10 cellular contexts compared by ENCODE assay signal in the genomic region with DNA sequence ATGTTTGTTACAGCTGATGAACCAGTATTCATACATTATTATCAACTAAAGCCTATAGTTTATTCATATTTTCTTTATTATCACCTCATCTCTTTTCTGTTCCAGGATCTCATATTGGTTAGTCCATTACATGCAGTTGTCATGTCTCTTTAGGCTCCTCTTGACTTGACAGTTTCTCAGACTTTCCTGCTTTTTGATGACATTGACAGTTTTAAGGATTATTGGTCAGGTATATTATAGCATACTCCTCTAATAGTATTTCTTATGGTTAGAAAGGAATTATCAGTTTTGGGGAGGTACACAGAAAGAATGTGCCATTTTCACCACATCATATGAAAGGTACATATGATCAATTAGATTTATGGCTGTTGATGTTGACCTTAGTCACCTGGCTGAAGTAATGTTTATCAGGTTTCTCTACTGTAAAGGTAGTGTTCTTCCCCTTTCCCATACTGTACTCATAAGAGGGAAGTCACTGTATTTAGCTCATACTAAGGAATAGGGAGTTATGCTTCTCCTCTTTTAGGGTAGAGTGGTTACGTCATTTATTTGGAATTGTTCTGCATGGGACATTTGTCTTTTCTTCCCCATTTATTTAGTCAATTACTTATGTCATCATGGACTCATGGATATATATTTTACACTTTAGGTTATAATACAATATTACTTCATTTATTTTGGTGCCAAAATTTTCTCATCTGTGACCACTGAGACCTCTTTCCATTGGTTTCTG. TPM values are rescaled to one million over a fixed set of nuclear protein-coding genes. Genes with fewer than 3 reads are reported as not detected.
"Had no signal": no experiment of that assay in that cellular context is flagged by ENCODE, and none has a peak within 500 bp of the region (broad histone marks: within the 10 kb centered on the region; RNA-seq: fewer than 3 reads in every experiment).

No MANE protein-coding gene starts in this region.

- H2AFZ ChIP-seq: GM23248 had no signal

- H3K4me3 ChIP-seq: GM23248, HAP-1 had no signal

- H3K27ac ChIP-seq: GM23248 had no signal

- H3K9me3 ChIP-seq: HAP-1 had no signal

- DNase-seq: GM23248, GOT3, H7, HFFc6, Kasumi-1, KG1 had no signal

- H3K4me1 ChIP-seq: HAP-1 had no signal

- ATAC-seq: HCT116 had no signal

- H3K36me3 ChIP-seq: HAP-1 had no signal

- H3K9ac ChIP-seq: GM23248 had no signal

RNA-seq across cellular contexts. Expression of a gene that starts 9.4 kb away (rescaled TPM):
- total RNA-seq: H7, HT1080 had no signal
- polyA plus RNA-seq: IgD-negative memory B cell had no signal
